ENCODE assay signal across 8 cellular contexts in genomic region chr15:51229907-51230328, GRCh38.
DNase-seq lines count a peak whose midpoint lies in the region; FAIRE-seq and TF ChIP-seq lines count a peak whose summit lies in the region.

No MANE protein-coding gene starts in this region.

- peaks cover under 1 to 4% (median 3%) of the 10 kb centered on the region in 3 donors for H3K27me3 Mint-ChIP-seq in immature natural killer cell (ENCODE audit: low read depth in 3 of 3)

- no peaks in the 10 kb centered on the region for H3K36me3 ChIP-seq in bronchial epithelial cell (ENCODE audit: control insufficient read depth, insufficient read depth, low read length)

- FAIRE-seq in D721Med (lab: Jason Lieb, UNC), result no peak
- no peak for FAIRE-seq in bronchial epithelial cell (lab: Jason Lieb, UNC)

- peak; percentile 57 for TF ChIP-seq CTCF in D721Med (IDR thresholded peaks at IDR 0.05; ENCODE audit: insufficient read depth, missing control alignments)
- peak; percentile 21 for TF ChIP-seq CTCF in bronchial epithelial cell (IDR thresholded peaks at IDR 0.05; ENCODE audit: insufficient read depth, low read length, severe bottlenecking)

- H3K4me1 Mint-ChIP-seq in immature natural killer cell, result no peaks in the 10 kb centered on the region

- H3K4me3 ChIP-seq in bronchial epithelial cell (ENCODE audit: low read depth, low read length), result no peak overlapping the region

- no peak overlapping the region for H3K27ac Mint-ChIP-seq in immature natural killer cell

- H3K36me3 Mint-ChIP-seq in immature natural killer cell, result no peaks in the 10 kb centered on the region

- POLR2A ChIA-PET in HEK293T (lab: Yijun Ruan, JAX), result no interaction called here

- DNase-seq in D721Med (ENCODE audit: insufficient read length, low spot score) (no peak), Kasumi-1 (lab: John Stamatoyannopoulos, UW) (peak; percentile 4 to 27), bronchial epithelial cell (ENCODE audit: low read depth) (peak; percentile 41), midbrain (lab: John Stamatoyannopoulos, UW) (peak; percentile 64), HEK293T (ENCODE audit: extremely low spot score) (no peak), immature natural killer cell (no peak), T-helper 9 cell (no peak)
- no peak for DNase-seq in activated CD4-positive, alpha-beta T cell treated with anti-CD3 and anti-CD28 coated beads, Interleukin-2, amount 50 U/mL, for 1 hour

- CTCF ChIA-PET in HEK293T (lab: Yijun Ruan, JAX), result interaction anchor here (0.7 to 1.2 kb wide), 6 partner anchors 9 to 172 kb away, joined by 3 to 10 read pairs (median 4); no protein-coding TSS in a partner anchor

- peaks cover 2% of the 10 kb centered on the region for H3K27me3 ChIP-seq in bronchial epithelial cell (ENCODE audit: control insufficient read depth, insufficient read depth, low read length)

- no peaks in the 10 kb centered on the region for H3K9me3 Mint-ChIP-seq in immature natural killer cell

- no peak overlapping the region for H3K4me3 Mint-ChIP-seq in immature natural killer cell

TF ChIP-seq in HEK293T, 16 proteins besides CTCF, POLR2A, EP300 and RAD21:
- no peak for TF ChIP-seq NFRKB (IDR thresholded peaks at IDR 0.05)
- no peak for TF ChIP-seq ZNF384 (IDR thresholded peaks at IDR 0.05)
- TF ChIP-seq ELF4 (IDR thresholded peaks at IDR 0.05), result no peak
- no peak for TF ChIP-seq FOXM1 (IDR thresholded peaks at IDR 0.05; ENCODE audit: borderline replicate concordance)
TF ChIP-seq in HEK293T: peak in this region for 0.

Comparison
In these comparisons a context has a peak if more than half of its experiments do, and no peak if none do; other contexts are left out.
1. DNase-seq: peak in Kasumi-1 (2 of 2), bronchial epithelial cell (single experiment) and midbrain (single experiment); none in D721Med (single experiment), HEK293T (single experiment), immature natural killer cell (0 of 3), activated CD4-positive, alpha-beta T cell treated with anti-CD3 and anti-CD28 coated beads, Interleukin-2, amount 50 U/mL, for 1 hour (single experiment) and T-helper 9 cell (single experiment).